In genomic region chr3:152202976-152203626, GRCh38 we compare ENCODE assay signal across 8 cellular contexts.
DNase-seq lines count a peak whose midpoint lies in the region; ATAC-seq and TF ChIP-seq lines count a peak whose summit lies in the region.

No MANE protein-coding gene starts in this region.

- H3K9ac ChIP-seq in muscle layer of colon (ENCODE audit: low read length) = peak overlapping the region; percentile 83

- H3K4me1 Mint-ChIP-seq in activated CD8-positive, alpha-beta T cell treated with anti-CD3 and anti-CD28 coated beads for 36 hours (ENCODE audit: low read depth) = peaks cover 56% of the 10 kb centered on the region

- DNase-seq in GM12864 (ENCODE audit: low read depth) (no peak), SIG-M5 (lab: John Stamatoyannopoulos, UW) (no peak), NCI-H2171 (lab: John Stamatoyannopoulos, UW) (no peak)
- DNase-seq in activated CD8-positive, alpha-beta T cell treated with anti-CD3 and anti-CD28 coated beads for 36 hours = peak; percentile 45

- H3K4me3 Mint-ChIP-seq in activated CD8-positive, alpha-beta T cell treated with anti-CD3 and anti-CD28 coated beads for 36 hours = peak overlapping the region; percentile 79

- POLR2A ChIA-PET in activated CD8-positive, alpha-beta T cell treated with anti-CD3 and anti-CD28 coated beads for 36 hours (lab: Charles Lee) = interaction anchor here (0.7 to 10.4 kb wide), 3 partner anchors 42 to 77 kb away, joined by 4 to 89 read pairs (median 30); partner anchors contain the start of gene MBNL1

- peaks cover 9% of the 10 kb centered on the region for H3K36me3 Mint-ChIP-seq in activated CD8-positive, alpha-beta T cell treated with anti-CD3 and anti-CD28 coated beads for 36 hours (ENCODE audit: low read depth)

- ATAC-seq in HG02798 (IDR thresholded peaks at IDR 0.05; ENCODE audit: poor library complexity, unreplicated experiment) (peak; percentile 43), HG03442 (IDR thresholded peaks at IDR 0.05; ENCODE audit: unreplicated experiment) (no peak), HG02981 (IDR thresholded peaks at IDR 0.05; ENCODE audit: unreplicated experiment) (no peak)
- ATAC-seq in activated CD8-positive, alpha-beta T cell treated with anti-CD3 and anti-CD28 coated beads for 36 hours = no peak

- peak overlapping the region; percentile 87 for H3K27ac Mint-ChIP-seq in activated CD8-positive, alpha-beta T cell treated with anti-CD3 and anti-CD28 coated beads for 36 hours

- peak overlapping the region; percentile 56 for H3K27ac ChIP-seq in muscle layer of colon (ENCODE audit: low read depth, low read length)

- H3K9me3 ChIP-seq in muscle layer of colon (ENCODE audit: low read length) = no peaks in the 10 kb centered on the region

- H3K4me1 ChIP-seq in muscle layer of colon (ENCODE audit: insufficient read depth, low read length) = peaks cover 49% of the 10 kb centered on the region

- H3K27me3 Mint-ChIP-seq in activated CD8-positive, alpha-beta T cell treated with anti-CD3 and anti-CD28 coated beads for 36 hours = no peaks in the 10 kb centered on the region

- H3K4me3 ChIP-seq in GM12864 (ENCODE audit: low read depth, low read length) = peak overlapping the region; percentile 43
- peak overlapping the region in 1 of 2 donors; percentile 58 for H3K4me3 ChIP-seq in muscle layer of colon (ENCODE audit: low read depth in 1 of 2, low read length in 2 of 2)

- intact Hi-C loops in activated CD8-positive, alpha-beta T cell treated with anti-CD3 and anti-CD28 coated beads for 36 hours (cut with micrococcal nuclease) = loop anchor here (5.0 kb wide), 1 partner anchor 1001 kb away; the partner anchor contains the start of gene GPR171

- TF ChIP-seq CTCF in GM12864 (IDR thresholded peaks at IDR 0.05; ENCODE audit: low read depth, low read length, missing control alignments) = no peak
- TF ChIP-seq CTCF in activated CD8-positive, alpha-beta T cell treated with anti-CD3 and anti-CD28 coated beads for 36 hours (IDR thresholded peaks at IDR 0.05) = no peak

- H3K27me3 ChIP-seq in muscle layer of colon (ENCODE audit: control insufficient read depth in 1 of 2, insufficient read depth in 2 of 2, low read length in 2 of 2) = no peaks in the 10 kb centered on the region

- H3K36me3 ChIP-seq in muscle layer of colon (ENCODE audit: insufficient read depth, low read length) = no peaks in the 10 kb centered on the region

- CTCF ChIA-PET in activated CD8-positive, alpha-beta T cell treated with anti-CD3 and anti-CD28 coated beads for 36 hours (lab: Charles Lee) = interaction anchor here (1.1 to 2.5 kb wide), 8 partner anchors 10 to 241 kb away, joined by 3 to 14 read pairs (median 5); no protein-coding TSS in a partner anchor

- H3K9me3 Mint-ChIP-seq in activated CD8-positive, alpha-beta T cell treated with anti-CD3 and anti-CD28 coated beads for 36 hours = peaks cover 6% of the 10 kb centered on the region
